In the genomic region with DNA sequence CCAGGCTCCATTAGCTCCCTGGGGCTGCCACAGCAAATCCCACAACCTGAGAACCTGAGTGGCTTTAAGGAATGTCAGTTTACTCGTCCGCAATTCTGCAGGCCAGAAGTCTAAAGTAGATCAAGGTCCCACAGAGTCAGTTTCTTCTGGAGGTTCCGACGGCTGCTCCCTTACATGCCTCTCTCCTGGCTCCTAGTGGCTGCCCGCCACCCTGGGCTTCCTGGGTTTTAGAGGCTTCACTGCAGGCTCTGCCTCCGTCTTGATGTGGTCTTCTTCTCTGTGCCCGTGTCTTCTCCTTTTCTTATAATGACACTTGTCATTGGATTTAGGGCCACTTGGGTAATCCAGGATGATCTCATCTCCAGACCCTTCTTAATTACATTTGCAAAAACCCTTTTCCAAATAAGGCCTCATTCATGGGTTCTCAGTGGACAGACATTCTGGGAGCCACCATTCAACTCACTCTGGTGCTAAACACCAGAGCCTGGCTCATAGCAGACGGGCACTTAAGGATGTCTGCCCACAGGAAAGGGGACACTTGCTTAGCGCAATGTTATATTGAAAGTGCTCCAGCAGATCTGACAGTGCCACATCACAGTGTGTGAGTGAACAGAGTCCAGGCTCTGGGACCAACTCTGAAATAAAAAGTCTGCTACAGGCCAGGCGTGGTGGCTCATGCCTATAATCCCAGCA, we compare ENCODE assay signal across 22 cellular contexts.
DNase-seq lines count a peak whose midpoint lies in the region; ATAC-seq and TF ChIP-seq lines count a peak whose summit lies in the region.
"Had no signal": no experiment of that assay in that cellular context is flagged by ENCODE, and none has a peak within 500 bp of the region (broad histone marks: within the 10 kb centered on the region; RNA-seq: fewer than 3 reads in every experiment).

No MANE protein-coding gene starts in this region.

- POLR2A ChIA-PET in Panc1 (lab: Charles Lee), result no interaction called here
- POLR2A ChIA-PET in CD8-positive, alpha-beta memory T cell (lab: Charles Lee), result no interaction called here

- CTCF ChIA-PET in Panc1 (lab: Charles Lee), result interaction anchor here (0.7 kb wide), 1 partner anchor 751 kb away, joined by 3 read pairs; no protein-coding TSS in a partner anchor
- CTCF ChIA-PET in CD8-positive, alpha-beta memory T cell (lab: Charles Lee), result no interaction called here

- intact Hi-C loops in Right ventricle myocardium inferior (cut with DNase I), result loop anchor here (2.0 kb wide), 1 partner anchor 850 kb away; no protein-coding TSS in a partner anchor
- intact Hi-C loops in cardiac septum (cut with DNase I), result loop anchor here (5.0 to 10.0 kb wide), 4 partner anchors 74 to 1556 kb away; no protein-coding TSS in a partner anchor
- intact Hi-C loops in Panc1 (cut with micrococcal nuclease; ENCODE audit: unreplicated experiment), result loop anchor here (5.0 kb wide), 4 partner anchors 849 to 1739 kb away; no protein-coding TSS in a partner anchor

- H3K27ac Mint-ChIP-seq in CD8-positive, alpha-beta memory T cell, result no peak overlapping the region
- H3K27ac Mint-ChIP-seq: brain had no signal

- H3K36me3 ChIP-seq in Panc1 (ENCODE audit: control insufficient read depth, insufficient read depth, low read length), result no peaks in the 10 kb centered on the region
- H3K36me3 ChIP-seq in CD8-positive, alpha-beta memory T cell (ENCODE audit: insufficient read depth, low read length), result no peaks in the 10 kb centered on the region
- H3K36me3 ChIP-seq: colonic mucosa, lower lobe of right lung had no signal

- no peaks in the 10 kb centered on the region for H3K27me3 Mint-ChIP-seq in CD8-positive, alpha-beta memory T cell

- TF ChIP-seq CTCF in Panc1 (IDR thresholded peaks at IDR 0.05), result peak; percentile 57
- TF ChIP-seq CTCF in foreskin keratinocyte (conservative IDR thresholded peaks at IDR 0.05), result peak; percentile 11

- BruUV-seq in Panc1 (replicated peaks; lab: Mats Ljungman, UMichigan), result no TSS peak

- H3K9me3 ChIP-seq in Panc1 (ENCODE audit: control insufficient read depth, insufficient read depth, low read depth, low read length), result no peaks in the 10 kb centered on the region
- no peaks in the 10 kb centered on the region for H3K9me3 ChIP-seq in CD8-positive, alpha-beta memory T cell (ENCODE audit: low read length)
- H3K9me3 ChIP-seq: colonic mucosa, lower lobe of right lung had no signal

- ATAC-seq in Right ventricle myocardium inferior, result peak; percentile 63
- ATAC-seq in Panc1, result 0 out of 2 replicates have a peak, but pooled peaks have one; percentile 44
- no peak for ATAC-seq in foreskin keratinocyte
- ATAC-seq in HG03521 (IDR thresholded peaks at IDR 0.05; ENCODE audit: unreplicated experiment), result no peak
- ATAC-seq: lower lobe of right lung had no signal

- in situ Hi-C loops in Panc1 (cut with HindIII; ENCODE audit: low pct_unique_long_range_greater_than_20kb, low sequenced_read_pairs), result no loop called here

- peaks cover 0 to 4% (median 4%) of the 10 kb centered on the region in 5 donors for H3K9me3 Mint-ChIP-seq in CD8-positive, alpha-beta memory T cell
- H3K9me3 Mint-ChIP-seq: brain had no signal

- H3K4me1 ChIP-seq in Panc1 (ENCODE audit: control insufficient read depth, insufficient read depth, low read length), result no peaks in the 10 kb centered on the region
- peaks cover 3% of the 10 kb centered on the region for H3K4me1 ChIP-seq in foreskin keratinocyte
- H3K4me1 ChIP-seq in CD8-positive, alpha-beta memory T cell (ENCODE audit: insufficient read depth, low read length), result no peaks in the 10 kb centered on the region
- H3K4me1 ChIP-seq: colonic mucosa, lower lobe of right lung had no signal

- DNase-seq in Right ventricle myocardium inferior (ENCODE audit: missing footprints) (no peak), cardiac septum (ENCODE audit: low spot score) (no peak), Panc1 (ENCODE audit: low read depth, low spot score) (no peak), foreskin keratinocyte (no peak), middle frontal gyrus (ENCODE audit: extremely low spot score, low spot score) (no peak), NCI-H526 (lab: John Stamatoyannopoulos, UW) (no peak)
- DNase-seq in CD8-positive, alpha-beta memory T cell, result no peak
- DNase-seq: ACHN; activated CD4-positive, alpha-beta T cell treated with anti-CD3 and anti-CD28 coated beads, Interleukin-2, amount 50 U/mL, for 1 hour; activated effector memory CD4-positive, alpha-beta T cell treated with Interleukin-2 at 50 U/mL for 16 hours; colonic mucosa; DMS153; head of caudate nucleus; KBM-7; lower lobe of right lung; NCI-H1694 treated with DMSO at 0.1 percent for 48 hours; NCI-H226; occipital lobe; retina; T-helper 1 cell had no signal

- no peaks in the 10 kb centered on the region for H3K36me3 Mint-ChIP-seq in CD8-positive, alpha-beta memory T cell
- H3K36me3 Mint-ChIP-seq: brain had no signal

- no peaks in the 10 kb centered on the region for H3K4me1 Mint-ChIP-seq in CD8-positive, alpha-beta memory T cell

- H3K27me3 ChIP-seq in Panc1 (ENCODE audit: control insufficient read depth, insufficient read depth, low read length), result no peaks in the 10 kb centered on the region; the same call in 1 of the 2 replicates
- no peaks in the 10 kb centered on the region for H3K27me3 ChIP-seq in foreskin keratinocyte
- no peaks in the 10 kb centered on the region for H3K27me3 ChIP-seq in CD8-positive, alpha-beta memory T cell (ENCODE audit: insufficient read depth, low read length, poor library complexity, severe bottlenecking)
- H3K27me3 ChIP-seq: colonic mucosa had no signal

- H3K4me3 ChIP-seq in Panc1 (ENCODE audit: low read depth in 2 of 2, low read length in 2 of 2), result no peak overlapping the region
- no peak overlapping the region for H3K4me3 ChIP-seq in CD8-positive, alpha-beta memory T cell (ENCODE audit: low read length)
- H3K4me3 ChIP-seq: colonic mucosa, lower lobe of right lung had no signal

- H3K27ac ChIP-seq in Panc1 (ENCODE audit: low read length), result no peak overlapping the region
- H3K27ac ChIP-seq in foreskin keratinocyte, result no peak overlapping the region
- no peak overlapping the region for H3K27ac ChIP-seq in CD8-positive, alpha-beta memory T cell (ENCODE audit: low read depth, low read length)
- H3K27ac ChIP-seq: colonic mucosa, lower lobe of right lung had no signal

- no peak overlapping the region for H3K4me3 Mint-ChIP-seq in CD8-positive, alpha-beta memory T cell
- H3K4me3 Mint-ChIP-seq: brain had no signal

Comparison
In these comparisons a context has a peak if more than half of its experiments do, and no peak if none do; other contexts are left out.
1. ATAC-seq: peak in Right ventricle myocardium inferior (single experiment) and Panc1 (single experiment); none in foreskin keratinocyte (single experiment) and HG03521 (single experiment).